ENCODE assay signal across 23 cellular contexts in genomic region chr17:75209061-75209460, GRCh38. TPM values are rescaled to one million over a fixed set of nuclear protein-coding genes. Genes with fewer than 3 reads are reported as not detected.
A peak's percentile ranks its signal among the peaks of the same experiment; 100 is the strongest.
DNase-seq lines count a peak whose midpoint lies in the region; ATAC-seq and TF ChIP-seq lines count a peak whose summit lies in the region.
"Had no signal": no experiment of that assay in that cellular context is flagged by ENCODE, and none has a peak within 500 bp of the region (broad histone marks: within the 10 kb centered on the region; RNA-seq: fewer than 3 reads in every experiment).

No MANE protein-coding gene starts in this region.

- no TSS peak for BruUV-seq in MCF 10A (replicated peaks; lab: Mats Ljungman, UMichigan)

- no peak overlapping the region for H2BK120ac ChIP-seq in neuronal stem cell (ENCODE audit: low read depth, low read length)

- WGBS in neuronal stem cell (ENCODE audit: extremely low coverage in 2 of 2, insufficient read length in 2 of 2, insufficient replicate concordance in 1 of 2), 2 donors = no CpG with 5 or more reads among the region's 3 CpGs

- POLR2A ChIA-PET in MCF 10A (lab: Yijun Ruan, JAX) = interaction anchor here (0.7 to 1.1 kb wide), 5 partner anchors 11 to 122 kb away, joined by 3 to 7 read pairs (median 3); partner anchors contain the start of gene SLC16A5

- no peak for DNase-seq in activated CD8-positive, alpha-beta memory T cell treated with anti-CD3 and anti-CD28 coated beads, Interleukin-2, amount 10 ng/mL, durations not matched to agents 7 days and 5 days
- DNase-seq in activated CD8-positive, alpha-beta memory T cell treated with anti-CD3 and anti-CD28 coated beads for 24 hours = no peak
- DNase-seq in GM23338 (ENCODE audit: low spot score) (no peak), cerebellar cortex (ENCODE audit: low spot score) (peak; percentile 85), neural crest cell (ENCODE audit: low read depth, low spot score) (no peak), MCF 10A (ENCODE audit: unreplicated experiment) (no peak), neuronal stem cell (ENCODE audit: low spot score) (no peak)
- DNase-seq: BE2C, Calu3, DMS153, GM23248, H9, Kasumi-1, MG63, NCI-H1694, NCI-H2029 treated with DMSO at 0.1 percent for 48 hours, NCI-H2227 treated with DMSO at 0.1 percent for 48 hours, NCI-H526 treated with DMSO at 0.1 percent for 48 hours, SHP77 had no signal

- H4K91ac ChIP-seq in neuronal stem cell (ENCODE audit: low read depth, low read length, poor library complexity) = no peak overlapping the region

- peaks cover 13% of the 10 kb centered on the region for H3K4me1 ChIP-seq in GM23338 (ENCODE audit: insufficient read depth)
- H3K4me1 ChIP-seq in neuronal stem cell (ENCODE audit: control insufficient read depth in 2 of 2, insufficient read depth in 1 of 2, low read depth in 1 of 2, low read length in 2 of 2) = no peaks in the 10 kb centered on the region
- H3K4me1 ChIP-seq: BE2C had no signal

- no peak overlapping the region for H3K14ac ChIP-seq in neuronal stem cell (ENCODE audit: low read length)

- H3K27ac ChIP-seq in GM23338 (ENCODE audit: low read depth) (0 out of 2 replicates have a peak overlapping the region, but pooled peaks have one; percentile 26), neuronal stem cell (replicated peaks; ENCODE audit: low read length) (no peak overlapping the region)
- H3K27ac ChIP-seq: 22Rv1, GM23248, RWPE1 had no signal

- ATAC-seq in activated CD8-positive, alpha-beta memory T cell treated with anti-CD3 and anti-CD28 coated beads, Interleukin-2, amount 10 ng/mL, durations not matched to agents 7 days and 5 days = no peak
- no peak for ATAC-seq in GM23338
- ATAC-seq in GM19023 (IDR thresholded peaks at IDR 0.05; ENCODE audit: unreplicated experiment) = no peak
- ATAC-seq: K562 had no signal

- no peaks in the 10 kb centered on the region for H3K27me3 Mint-ChIP-seq in activated CD8-positive, alpha-beta memory T cell treated with anti-CD3 and anti-CD28 coated beads, Interleukin-2, amount 10 ng/mL, durations not matched to agents 7 days and 5 days
- H3K27me3 Mint-ChIP-seq in GM23338 (ENCODE audit: insufficient read depth, low read depth, poor library complexity) (peaks cover 6% of the 10 kb centered on the region), neural crest cell (ENCODE audit: low read depth) (no peaks in the 10 kb centered on the region), MCF 10A (ENCODE audit: insufficient read depth, unreplicated experiment) (no peaks in the 10 kb centered on the region)

- no peak overlapping the region for H3K4me3 Mint-ChIP-seq in activated CD8-positive, alpha-beta memory T cell treated with anti-CD3 and anti-CD28 coated beads, Interleukin-2, amount 10 ng/mL, durations not matched to agents 7 days and 5 days
- no peak overlapping the region for H3K4me3 Mint-ChIP-seq in GM23338
- peak overlapping the region; percentile 56 for H3K4me3 Mint-ChIP-seq in neural crest cell
- no peak overlapping the region for H3K4me3 Mint-ChIP-seq in MCF 10A (ENCODE audit: unreplicated experiment)
- H3K4me3 Mint-ChIP-seq: H9 had no signal

- no peak for TF ChIP-seq CTCF in GM23338 (conservative IDR thresholded peaks at IDR 0.05; ENCODE audit: low read depth in 2 of 2)
- TF ChIP-seq CTCF in neural crest cell (conservative IDR thresholded peaks at IDR 0.05) = no peak
- TF ChIP-seq CTCF in MCF 10A (IDR thresholded peaks at IDR 0.05; ENCODE audit: unreplicated experiment) = no peak

- H3K4me2 ChIP-seq in GM23338 (no peak overlapping the region), neuronal stem cell (ENCODE audit: insufficient read depth, low read length, poor library complexity, severe bottlenecking) (no peak overlapping the region)

- H4K8ac ChIP-seq in neuronal stem cell (ENCODE audit: low read depth, low read length) = no peak overlapping the region

- H3K9me3 Mint-ChIP-seq in activated CD8-positive, alpha-beta memory T cell treated with anti-CD3 and anti-CD28 coated beads, Interleukin-2, amount 10 ng/mL, durations not matched to agents 7 days and 5 days (ENCODE audit: low read depth) = no peaks in the 10 kb centered on the region
- H3K9me3 Mint-ChIP-seq in GM23338 (no peaks in the 10 kb centered on the region; the same call in 2 of the 3 replicates), neural crest cell (no peaks in the 10 kb centered on the region), MCF 10A (ENCODE audit: unreplicated experiment) (no peaks in the 10 kb centered on the region)
- H3K9me3 Mint-ChIP-seq: H9 had no signal

- CTCF ChIA-PET in activated CD8-positive, alpha-beta memory T cell treated with anti-CD3 and anti-CD28 coated beads, Interleukin-2, amount 10 ng/mL, durations not matched to agents 7 days and 5 days (lab: Charles Lee) = interaction anchor here (0.6 to 1.8 kb wide), 7 partner anchors 12 to 925 kb away, joined by 3 to 7 read pairs (median 6); partner anchors contain the start of gene MIF4GD
- CTCF ChIA-PET in MCF 10A (lab: Yijun Ruan, JAX) = interaction anchor here (1.0 kb wide), 1 partner anchor 29 kb away, joined by 3 read pairs; no protein-coding TSS in a partner anchor

- peaks cover 24% of the 10 kb centered on the region for H4K20me1 ChIP-seq in GM23338 (replicated peaks; ENCODE audit: insufficient read depth)

- no peaks in the 10 kb centered on the region for H3K27me3 ChIP-seq in GM23338 (ENCODE audit: insufficient read depth)
- no peaks in the 10 kb centered on the region for H3K27me3 ChIP-seq in neuronal stem cell (ENCODE audit: control insufficient read depth in 3 of 3, insufficient read depth in 3 of 3, low read depth in 1 of 3, low read length in 3 of 3)
- H3K27me3 ChIP-seq: BE2C, MG63 had no signal

- no peak overlapping the region for H2AFZ ChIP-seq in GM23338
- H2AFZ ChIP-seq in neuronal stem cell (ENCODE audit: low read length) = no peak overlapping the region
- H2AFZ ChIP-seq: GM23248 had no signal

- H3K36me3 ChIP-seq in GM23338 (ENCODE audit: insufficient read depth) = peaks cover 46% of the 10 kb centered on the region
- H3K36me3 ChIP-seq in neuronal stem cell (replicated peaks in 1 of 2; ENCODE audit: control insufficient read depth in 2 of 2, insufficient read depth in 2 of 2, low read length in 2 of 2) = peaks cover 25 to 60% of the 10 kb centered on the region in 2 donors

- no peak overlapping the region for H3K18ac ChIP-seq in neuronal stem cell (ENCODE audit: low read length)

- H3K79me2 ChIP-seq in GM23338 (replicated peaks; ENCODE audit: insufficient read depth) = peaks cover 48% of the 10 kb centered on the region

- H3K4ac ChIP-seq in neuronal stem cell (ENCODE audit: low read length) = no peak overlapping the region

- no peaks in the 10 kb centered on the region for H3K79me1 ChIP-seq in neuronal stem cell (ENCODE audit: low read depth, low read length)

- peaks cover 33% of the 10 kb centered on the region for H3K36me3 Mint-ChIP-seq in activated CD8-positive, alpha-beta memory T cell treated with anti-CD3 and anti-CD28 coated beads, Interleukin-2, amount 10 ng/mL, durations not matched to agents 7 days and 5 days
- H3K36me3 Mint-ChIP-seq in GM23338 (ENCODE audit: low read depth) (peaks cover 53% of the 10 kb centered on the region), neural crest cell (ENCODE audit: low read depth) (peaks cover 6% of the 10 kb centered on the region), MCF 10A (ENCODE audit: insufficient read depth, unreplicated experiment) (peaks cover 58% of the 10 kb centered on the region)

- no peak overlapping the region for H3K23ac ChIP-seq in neuronal stem cell (ENCODE audit: low read depth, low read length, poor library complexity)

- H2BK12ac ChIP-seq in neuronal stem cell (ENCODE audit: low read length) = no peak overlapping the region

- H2BK5ac ChIP-seq in neuronal stem cell (ENCODE audit: low read length) = no peak overlapping the region

- no peaks in the 10 kb centered on the region for H3K9me2 ChIP-seq in GM23338 (ENCODE audit: insufficient read depth)

- H3K4me3 ChIP-seq in GM23338 (no peak overlapping the region), neuronal stem cell (ENCODE audit: low read length in 2 of 2) (no peak overlapping the region)
- H3K4me3 ChIP-seq: GM23248, K562, MG63 had no signal

- H3K4me1 Mint-ChIP-seq in activated CD8-positive, alpha-beta memory T cell treated with anti-CD3 and anti-CD28 coated beads, Interleukin-2, amount 10 ng/mL, durations not matched to agents 7 days and 5 days = peaks cover 19% of the 10 kb centered on the region
- H3K4me1 Mint-ChIP-seq in GM23338 (peaks cover 5% of the 10 kb centered on the region; the same call in 2 of the 3 replicates), neural crest cell (peaks cover 13% of the 10 kb centered on the region), MCF 10A (ENCODE audit: insufficient read depth, unreplicated experiment) (peaks cover 10% of the 10 kb centered on the region)

- H2BK15ac ChIP-seq in neuronal stem cell (ENCODE audit: low read length) = no peak overlapping the region

- no peak overlapping the region for H2AK5ac ChIP-seq in neuronal stem cell (ENCODE audit: low read depth, low read length)

- intact Hi-C loops in MCF 10A (cut with micrococcal nuclease) = no loop called here

- no peak overlapping the region for H3K9ac ChIP-seq in neuronal stem cell (ENCODE audit: low read depth, low read length, poor library complexity)
- H3K9ac ChIP-seq: GM23248 had no signal

- peak overlapping the region; percentile 47 for H3K27ac Mint-ChIP-seq in activated CD8-positive, alpha-beta memory T cell treated with anti-CD3 and anti-CD28 coated beads, Interleukin-2, amount 10 ng/mL, durations not matched to agents 7 days and 5 days
- no peak overlapping the region for H3K27ac Mint-ChIP-seq in GM23338
- no peak overlapping the region for H3K27ac Mint-ChIP-seq in neural crest cell (ENCODE audit: unreplicated experiment)
- no peak overlapping the region for H3K27ac Mint-ChIP-seq in MCF 10A (ENCODE audit: low read depth, unreplicated experiment)

- H3K9me3 ChIP-seq in neuronal stem cell (replicated peaks in 1 of 2; ENCODE audit: control insufficient read depth in 2 of 2, insufficient read depth in 1 of 2, low read depth in 1 of 2, low read length in 2 of 2) = no peaks in the 10 kb centered on the region
- H3K9me3 ChIP-seq: BE2C, MG63 had no signal

- peaks cover 25% of the 10 kb centered on the region for H3F3A ChIP-seq in GM23338 (replicated peaks; ENCODE audit: low read depth)

RNA-seq across cellular contexts. Expression of gene NUP85, which starts 3.6 kb away (rescaled TPM):
- 100 to 1,000 TPM; 164 to 176 TPM for total RNA-seq in activated CD8-positive, alpha-beta memory T cell treated with anti-CD3 and anti-CD28 coated beads, Interleukin-2, amount 10 ng/mL, durations not matched to agents 7 days and 5 days
- total RNA-seq in GM23338 (2014; rRNA removed; shearing (Covaris generic)) = 57.2 and 59.4 TPM in 2 replicates
- polyA plus RNA-seq in GM23338 (2016; fragmentation: Nextera tagmentation; extraction: Ambion mirVana) = 114 and 116 TPM in 2 replicates
- 122 and 126 TPM in 2 replicates for total RNA-seq in neural crest cell
- total RNA-seq in MCF 10A (2022) = 42.3 and 49.2 TPM in 2 replicates
- polyA plus RNA-seq in neuronal stem cell (2013, experiment 1 of 2) = 46.4 TPM
- 44.0 TPM for polyA plus RNA-seq in neuronal stem cell (2013, experiment 2 of 2)

RNA-seq across cellular contexts. Expression of gene SUMO2, which starts 26.3 kb away (rescaled TPM):
- 100 to 1,000 TPM; 469 to 639 TPM for total RNA-seq in activated CD8-positive, alpha-beta memory T cell treated with anti-CD3 and anti-CD28 coated beads, Interleukin-2, amount 10 ng/mL, durations not matched to agents 7 days and 5 days
- 133 and 139 TPM in 2 replicates for total RNA-seq in GM23338 (2014; rRNA removed; shearing (Covaris generic))
- 784 and 890 TPM in 2 replicates for polyA plus RNA-seq in GM23338 (2016; fragmentation: Nextera tagmentation; extraction: Ambion mirVana)
- total RNA-seq in neural crest cell = 773 and 776 TPM in 2 replicates
- 186 and 194 TPM in 2 replicates for total RNA-seq in MCF 10A (2022)
- polyA plus RNA-seq in neuronal stem cell (2013, experiment 1 of 2) = 507 TPM
- polyA plus RNA-seq in neuronal stem cell (2013, experiment 2 of 2) = 553 TPM

RNA-seq across cellular contexts. Expression of gene GGA3, which starts 52.3 kb away (rescaled TPM):
- total RNA-seq in activated CD8-positive, alpha-beta memory T cell treated with anti-CD3 and anti-CD28 coated beads, Interleukin-2, amount 10 ng/mL, durations not matched to agents 7 days and 5 days = 10 to 100 TPM; 84.6 to 90.2 TPM
- total RNA-seq in GM23338 (2014; rRNA removed; shearing (Covaris generic)) = 29.4 and 54.3 TPM in 2 replicates
- polyA plus RNA-seq in GM23338 (2016; fragmentation: Nextera tagmentation; extraction: Ambion mirVana) = 20.8 and 22.5 TPM in 2 replicates
- 57.2 and 59.0 TPM in 2 replicates for total RNA-seq in neural crest cell
- total RNA-seq in MCF 10A (2022) = 32.7 and 39.5 TPM in 2 replicates
- 32.9 TPM for polyA plus RNA-seq in neuronal stem cell (2013, experiment 1 of 2)
- polyA plus RNA-seq in neuronal stem cell (2013, experiment 2 of 2) = 31.7 TPM

RNA-seq across cellular contexts. Expression of gene MRPS7, which starts 52.6 kb away (rescaled TPM):
- 10 to 100 TPM; 49.5 to 56.9 TPM for total RNA-seq in activated CD8-positive, alpha-beta memory T cell treated with anti-CD3 and anti-CD28 coated beads, Interleukin-2, amount 10 ng/mL, durations not matched to agents 7 days and 5 days
- 60.6 and 72.8 TPM in 2 replicates for total RNA-seq in GM23338 (2014; rRNA removed; shearing (Covaris generic))
- polyA plus RNA-seq in GM23338 (2016; fragmentation: Nextera tagmentation; extraction: Ambion mirVana) = 104 and 114 TPM in 2 replicates
- total RNA-seq in neural crest cell (84.7 and 86.4 TPM in 2 replicates), MCF 10A (2022) (73.9 and 75.0 TPM in 2 replicates)
- polyA plus RNA-seq in neuronal stem cell (2013, experiment 1 of 2) = 45.9 TPM
- polyA plus RNA-seq in neuronal stem cell (2013, experiment 2 of 2) = 45.2 TPM

RNA-seq across cellular contexts. Expression of gene JPT1, which starts 54.7 kb away (rescaled TPM):
- 100 to 1,000 TPM; 277 to 301 TPM for total RNA-seq in activated CD8-positive, alpha-beta memory T cell treated with anti-CD3 and anti-CD28 coated beads, Interleukin-2, amount 10 ng/mL, durations not matched to agents 7 days and 5 days
- 249 and 278 TPM in 2 replicates for total RNA-seq in GM23338 (2014; rRNA removed; shearing (Covaris generic))
- 903 and 929 TPM in 2 replicates for polyA plus RNA-seq in GM23338 (2016; fragmentation: Nextera tagmentation; extraction: Ambion mirVana)
- total RNA-seq in neural crest cell = 319 and 334 TPM in 2 replicates
- total RNA-seq in MCF 10A (2022) = 342 and 360 TPM in 2 replicates
- 267 TPM for polyA plus RNA-seq in neuronal stem cell (2013, experiment 1 of 2)
- polyA plus RNA-seq in neuronal stem cell (2013, experiment 2 of 2) = 277 TPM
